Comparison of ENCODE assay signal across 12 cellular contexts in genomic region chr2:63614983-63615945, GRCh38. TPM values are rescaled to one million over a fixed set of nuclear protein-coding genes. Genes with fewer than 3 reads are reported as not detected.
DNase-seq lines count a peak whose midpoint lies in the region; ATAC-seq and TF ChIP-seq lines count a peak whose summit lies in the region.
"Had no signal": no experiment of that assay in that cellular context is flagged by ENCODE, and none has a peak within 500 bp of the region (broad histone marks: within the 10 kb centered on the region; RNA-seq: fewer than 3 reads in every experiment).

No MANE protein-coding gene starts in this region.

- H3K4me1 Mint-ChIP-seq in neural progenitor cell: peaks cover 21% of the 10 kb centered on the region

- no peak overlapping the region for H3K4me3 Mint-ChIP-seq in neural progenitor cell
- H3K4me3 Mint-ChIP-seq: CD8-positive, alpha-beta T cell had no signal

- TF ChIP-seq CTCF in PC-9 (conservative IDR thresholded peaks at IDR 0.05) (no peak), neural progenitor cell (IDR thresholded peaks at IDR 0.05) (no peak), upper lobe of left lung (IDR thresholded peaks at IDR 0.05) (no peak), adrenal gland (IDR thresholded peaks at IDR 0.05) (no peak)

- no peaks in the 10 kb centered on the region for H3K9me2 ChIP-seq in PC-9 (ENCODE audit: insufficient read depth)

- H3K36me3 Mint-ChIP-seq in neural progenitor cell: no peaks in the 10 kb centered on the region
- H3K36me3 Mint-ChIP-seq: CD8-positive, alpha-beta T cell had no signal

- H3K4me1 ChIP-seq in PC-9 (replicated peaks; ENCODE audit: insufficient read depth): peaks cover 38% of the 10 kb centered on the region
- peaks cover 54% of the 10 kb centered on the region for H3K4me1 ChIP-seq in neural progenitor cell
- no peaks in the 10 kb centered on the region for H3K4me1 ChIP-seq in upper lobe of left lung
- no peaks in the 10 kb centered on the region for H3K4me1 ChIP-seq in adrenal gland (replicated peaks in 1 of 2)

- peak overlapping the region; percentile 94 for H3K27ac ChIP-seq in PC-9
- H3K27ac ChIP-seq in epithelial cell of prostate: peak overlapping the region; percentile 88
- H3K27ac ChIP-seq in neural progenitor cell: peak overlapping the region; percentile 92
- no peak overlapping the region for H3K27ac ChIP-seq in upper lobe of left lung
- no peak overlapping the region for H3K27ac ChIP-seq in adrenal gland

- H3K4me3 ChIP-seq in PC-9: peak overlapping the region; percentile 51
- peak overlapping the region; percentile 19 for H3K4me3 ChIP-seq in neural progenitor cell
- no peak overlapping the region for H3K4me3 ChIP-seq in upper lobe of left lung
- H3K4me3 ChIP-seq in MG63: no peak overlapping the region
- H3K4me3 ChIP-seq in adrenal gland: no peak overlapping the region

- no peaks in the 10 kb centered on the region for H3K27me3 Mint-ChIP-seq in neural progenitor cell (ENCODE audit: insufficient read depth, low read depth)

- no peak overlapping the region for H3K27ac Mint-ChIP-seq in neural progenitor cell
- H3K27ac Mint-ChIP-seq: CD8-positive, alpha-beta T cell had no signal

- H3K27me3 ChIP-seq in PC-9 (ENCODE audit: insufficient read depth, low read depth): no peaks in the 10 kb centered on the region
- no peaks in the 10 kb centered on the region for H3K27me3 ChIP-seq in neural progenitor cell
- H3K27me3 ChIP-seq in upper lobe of left lung: no peaks in the 10 kb centered on the region
- H3K27me3 ChIP-seq in MG63: no peaks in the 10 kb centered on the region
- H3K27me3 ChIP-seq in adrenal gland: no peaks in the 10 kb centered on the region

- H3K4me2 ChIP-seq in PC-9 (peak overlapping the region; percentile 86), neural progenitor cell (peak overlapping the region; percentile 26)

- DNase-seq in GM04504 (ENCODE audit: low read depth) (peak; percentile 9), PC-9 (peak; percentile 57 to 91), epithelial cell of prostate (ENCODE audit: low read depth, low spot score) (peak; percentile 53), neural progenitor cell (ENCODE audit: low spot score) (peak; percentile 70), upper lobe of left lung (no peak), MG63 (no peak), adrenal gland (no peak)
- DNase-seq: activated CD4-positive, alpha-beta T cell treated with anti-CD3 and anti-CD28 coated beads for 1 hour; CD8-positive, alpha-beta T cell; NCI-H524; occipital lobe had no signal

- H3K79me2 ChIP-seq in PC-9 (ENCODE audit: low read depth) (no peaks in the 10 kb centered on the region), neural progenitor cell (ENCODE audit: low read depth) (peaks cover 12% of the 10 kb centered on the region)

- CTCF ChIA-PET in PC-9 (lab: Charles Lee): interaction anchor here (0.6 kb wide), 1 partner anchor 130 kb away, joined by 3 read pairs; no protein-coding TSS in a partner anchor

- H4K20me1 ChIP-seq in PC-9 (ENCODE audit: insufficient read depth): no peaks in the 10 kb centered on the region
- H4K20me1 ChIP-seq in neural progenitor cell (ENCODE audit: low read depth): no peaks in the 10 kb centered on the region

- TF ChIP-seq POLR2A in upper lobe of left lung (IDR thresholded peaks at IDR 0.05) (no peak), adrenal gland (IDR thresholded peaks at IDR 0.05) (no peak)

- POLR2A ChIA-PET in PC-9 (lab: Charles Lee; ENCODE audit: unreplicated experiment): interaction anchor here (0.6 to 0.7 kb wide), 5 partner anchors 27 to 1931 kb away, joined by 3 to 5 read pairs (median 3); partner anchors contain the start of genes MDH1 and WDPCP

- no peaks in the 10 kb centered on the region for H3K9me3 Mint-ChIP-seq in neural progenitor cell
- H3K9me3 Mint-ChIP-seq: CD8-positive, alpha-beta T cell had no signal

- H3K9me3 ChIP-seq in PC-9 (ENCODE audit: insufficient read depth, low read depth) (no peaks in the 10 kb centered on the region), neural progenitor cell (ENCODE audit: low read depth) (no peaks in the 10 kb centered on the region), upper lobe of left lung (no peaks in the 10 kb centered on the region), MG63 (no peaks in the 10 kb centered on the region), adrenal gland (replicated peaks in 1 of 3) (no peaks in the 10 kb centered on the region)

- H2AFZ ChIP-seq in PC-9: peak overlapping the region; percentile 53
- peak overlapping the region; percentile 80 for H2AFZ ChIP-seq in neural progenitor cell (replicated peaks)

- WGBS in upper lobe of left lung, 2 donors: 64 to 67% methylated on average over 9 of the region's 9 CpGs
- 68 to 74% (median 72%) methylated on average over 9 of the region's 9 CpGs for WGBS in adrenal gland, 4 donors

- BruUV-seq in PC-9 (replicated peaks; lab: Mats Ljungman, UMichigan): TSS peak; percentile 85

- H3F3A ChIP-seq in PC-9 (ENCODE audit: insufficient read depth, low read depth) (peaks cover 34% of the 10 kb centered on the region), neural progenitor cell (ENCODE audit: low read depth) (peaks cover 53% of the 10 kb centered on the region)

- no peaks in the 10 kb centered on the region for H3K36me3 ChIP-seq in PC-9 (ENCODE audit: low read depth)
- no peaks in the 10 kb centered on the region for H3K36me3 ChIP-seq in neural progenitor cell
- H3K36me3 ChIP-seq in upper lobe of left lung: no peaks in the 10 kb centered on the region
- no peaks in the 10 kb centered on the region for H3K36me3 ChIP-seq in MG63
- H3K36me3 ChIP-seq in adrenal gland (replicated peaks in 1 of 2): no peaks in the 10 kb centered on the region

- TF ChIP-seq EP300 in upper lobe of left lung (IDR thresholded peaks at IDR 0.05): no peak

- intact Hi-C loops in PC-9 (cut with micrococcal nuclease; ENCODE audit: unreplicated experiment): loop anchor here (1.0 to 5.0 kb wide), 3 partner anchors 27 to 272 kb away; partner anchors contain the start of genes MDH1, UGP2 and WDPCP
- intact Hi-C loops in adrenal gland (cut with DNase I): no loop called here

- H3K9ac ChIP-seq in neural progenitor cell: peak overlapping the region; percentile 10

- no peak for ATAC-seq in upper lobe of left lung (ENCODE audit: low FRiP score in 2 of 2)
- no peak for ATAC-seq in GM21423 (IDR thresholded peaks at IDR 0.05; ENCODE audit: unreplicated experiment)
- ATAC-seq: CD8-positive, alpha-beta T cell had no signal

RNA-seq across cellular contexts. Expression of gene MDH1, which starts 26.5 kb away (rescaled TPM):
- total RNA-seq in PC-9 (2021) (157 and 162 TPM in 2 replicates), neural progenitor cell (ENCODE audit: low replicate concordance) (291 and 323 TPM in 2 replicates), upper lobe of left lung (100 to 1,000 TPM in 4 of 6 donors, 10 to 100 TPM in 2; 56.6 to 121 (median 104) TPM), adrenal gland (100 to 1,000 TPM; 184 to 314 (median 287) TPM)
- 221 and 367 TPM in 2 replicates for total RNA-seq in MG63 (2014; rRNA removed; shearing (Covaris generic); ENCODE audit: low replicate concordance)
- 100 to 1,000 TPM; 239 to 414 (median 265) TPM for polyA plus RNA-seq in adrenal gland

RNA-seq across cellular contexts. Expression of gene WDPCP, which starts 27.0 kb away (rescaled TPM):
- total RNA-seq in PC-9 (2021) (15.2 and 15.5 TPM in 2 replicates), neural progenitor cell (ENCODE audit: low replicate concordance) (10.9 and 11.4 TPM in 2 replicates), upper lobe of left lung (10 to 100 TPM in 4 of 6 donors, 1 to 10 TPM in 2; 9.3 to 20.8 (median 11.5) TPM), adrenal gland (10 to 100 TPM in 5 of 8 donors, 1 to 10 TPM in 3; 4.3 to 14.6 (median 10.4) TPM)
- 7.8 and 11.0 TPM in 2 replicates for total RNA-seq in MG63 (2014; rRNA removed; shearing (Covaris generic); ENCODE audit: low replicate concordance)
- polyA plus RNA-seq in adrenal gland: 1 to 10 TPM; 2.7 to 5.0 (median 4.7) TPM

Comparison
In these comparisons a context has a peak if more than half of its experiments do, and no peak if none do; other contexts are left out.
1. DNase-seq: peak in GM04504 (single experiment), PC-9 (2 of 2), epithelial cell of prostate (single experiment) and neural progenitor cell (single experiment); none in upper lobe of left lung (0 of 2), MG63 (single experiment) and adrenal gland (0 of 7).
2. H3K27ac ChIP-seq: peak in PC-9 (single experiment), epithelial cell of prostate (single experiment) and neural progenitor cell (single experiment); none in upper lobe of left lung (0 of 4) and adrenal gland (0 of 5).
3. H3K4me3 ChIP-seq: peak in PC-9 (single experiment) and neural progenitor cell (single experiment); none in upper lobe of left lung (0 of 4), MG63 (single experiment) and adrenal gland (0 of 4).